1 cellular context compared by ENCODE assay signal in the genomic region with DNA sequence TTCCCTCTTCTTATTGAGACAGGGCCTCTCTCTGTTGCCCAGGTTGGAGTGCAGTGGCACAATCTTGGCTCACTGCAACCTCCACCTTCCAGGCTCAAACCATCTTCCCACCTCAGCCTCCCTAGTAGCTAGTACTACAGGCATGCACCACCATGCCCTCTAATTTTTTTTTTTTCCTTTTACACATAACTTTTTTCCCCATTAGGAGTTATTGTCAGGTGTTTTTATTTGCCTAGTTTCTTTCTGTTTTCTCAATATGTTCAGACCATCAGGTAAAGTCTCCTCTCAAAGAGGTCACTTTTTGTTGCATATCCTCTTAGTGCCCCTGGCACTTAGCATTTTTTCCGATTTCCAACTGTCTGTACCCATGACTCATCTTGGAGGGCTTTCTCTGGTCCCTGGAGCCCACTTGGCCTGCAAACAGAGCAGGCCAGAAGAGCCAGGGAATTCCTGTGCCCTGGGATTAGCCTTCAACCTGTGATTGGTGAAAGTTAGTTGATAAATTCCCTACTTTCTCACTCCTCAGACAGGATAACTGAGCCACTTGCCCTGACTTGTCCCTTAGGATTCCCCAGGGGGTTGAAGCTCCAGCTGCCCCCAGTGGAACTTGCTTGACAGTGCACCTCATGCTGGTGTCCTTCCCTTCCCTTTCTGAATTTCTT.
TF ChIP-seq lines count a peak whose summit lies in the region.

No MANE protein-coding gene starts in this region.

TF ChIP-seq in HEK293, 187 proteins besides CTCF, POLR2A, EP300 and RAD21 (continued from another document and continues in another):
- no peak for TF ChIP-seq ZNF707 (tag by site-specific recombination; IDR thresholded peaks at IDR 0.05)
- no peak for TF ChIP-seq ZNF558 (tag by site-specific recombination; IDR thresholded peaks at IDR 0.05)
- no peak for TF ChIP-seq ZNF37A (tag by site-specific recombination; IDR thresholded peaks at IDR 0.05)
- TF ChIP-seq ZNF596 (tag by site-specific recombination; IDR thresholded peaks at IDR 0.05), result 0 out of 2 replicates have a peak, but pooled peaks have one; percentile 25
- no peak for TF ChIP-seq ZFP3 (tag by site-specific recombination; IDR thresholded peaks at IDR 0.05; ENCODE audit: low read depth)
- no peak for TF ChIP-seq PRDM4 (tag by site-specific recombination; IDR thresholded peaks at IDR 0.05)
- TF ChIP-seq ZNF24 (tag by site-specific recombination; IDR thresholded peaks at IDR 0.05), result 0 out of 2 replicates have a peak, but pooled peaks have one; percentile 24
- TF ChIP-seq OSR2 (tag by site-specific recombination; IDR thresholded peaks at IDR 0.05), result 0 out of 2 replicates have a peak, but pooled peaks have one; percentile 21
- no peak for TF ChIP-seq KLF7 (tag by site-specific recombination; IDR thresholded peaks at IDR 0.05; ENCODE audit: borderline replicate concordance)
- peak; percentile 36; the same call in 1 of the 2 replicates for TF ChIP-seq ZEB2 (tag by site-specific recombination; IDR thresholded peaks at IDR 0.05)
- TF ChIP-seq ZNF211 (tag by site-specific recombination; IDR thresholded peaks at IDR 0.05; ENCODE audit: low read depth), result no peak
- no peak for TF ChIP-seq ZNF311 (tag by site-specific recombination; IDR thresholded peaks at IDR 0.05; ENCODE audit: borderline replicate concordance)
- TF ChIP-seq ZNF670 (tag by site-specific recombination; IDR thresholded peaks at IDR 0.05; ENCODE audit: low read depth), result no peak
- no peak for TF ChIP-seq ZNF239 (tag by site-specific recombination; IDR thresholded peaks at IDR 0.05)
- TF ChIP-seq ZBTB17 (tag by site-specific recombination; IDR thresholded peaks at IDR 0.05), result peak; percentile 76
- no peak for TF ChIP-seq ZNF510 (tag by site-specific recombination; IDR thresholded peaks at IDR 0.05; ENCODE audit: insufficient replicate concordance)
- no peak for TF ChIP-seq ZNF530 (tag by site-specific recombination; IDR thresholded peaks at IDR 0.05; ENCODE audit: low read depth)
- TF ChIP-seq ZNF48 (tag by site-specific recombination; IDR thresholded peaks at IDR 0.05), result no peak
- peak; percentile 83; the same call in 1 of the 2 replicates for TF ChIP-seq ZNF423 (tag by site-specific recombination; IDR thresholded peaks at IDR 0.05)
- TF ChIP-seq PBX3 (CRISPR knock-in tag; IDR thresholded peaks at IDR 0.05), result no peak
- TF ChIP-seq REST (tag by site-specific recombination; IDR thresholded peaks at IDR 0.05), result no peak; the same call in 1 of the 2 replicates
- TF ChIP-seq, protein P1, sequence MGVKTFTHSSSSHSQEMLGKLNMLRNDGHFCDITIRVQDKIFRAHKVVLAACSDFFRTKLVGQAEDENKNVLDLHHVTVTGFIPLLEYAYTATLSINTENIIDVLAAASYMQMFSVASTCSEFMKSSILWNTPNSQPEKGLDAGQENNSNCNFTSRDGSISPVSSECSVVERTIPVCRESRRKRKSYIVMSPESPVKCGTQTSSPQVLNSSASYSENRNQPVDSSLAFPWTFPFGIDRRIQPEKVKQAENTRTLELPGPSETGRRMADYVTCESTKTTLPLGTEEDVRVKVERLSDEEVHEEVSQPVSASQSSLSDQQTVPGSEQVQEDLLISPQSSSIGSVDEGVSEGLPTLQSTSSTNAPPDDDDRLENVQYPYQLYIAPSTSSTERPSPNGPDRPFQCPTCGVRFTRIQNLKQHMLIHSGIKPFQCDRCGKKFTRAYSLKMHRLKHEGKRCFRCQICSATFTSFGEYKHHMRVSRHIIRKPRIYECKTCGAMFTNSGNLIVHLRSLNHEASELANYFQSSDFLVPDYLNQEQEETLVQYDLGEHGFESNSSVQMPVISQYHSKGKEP (tag by site-specific recombination; IDR thresholded peaks at IDR 0.05), result peak; percentile 10; the same call in 1 of the 2 replicates
- TF ChIP-seq, protein P2, sequence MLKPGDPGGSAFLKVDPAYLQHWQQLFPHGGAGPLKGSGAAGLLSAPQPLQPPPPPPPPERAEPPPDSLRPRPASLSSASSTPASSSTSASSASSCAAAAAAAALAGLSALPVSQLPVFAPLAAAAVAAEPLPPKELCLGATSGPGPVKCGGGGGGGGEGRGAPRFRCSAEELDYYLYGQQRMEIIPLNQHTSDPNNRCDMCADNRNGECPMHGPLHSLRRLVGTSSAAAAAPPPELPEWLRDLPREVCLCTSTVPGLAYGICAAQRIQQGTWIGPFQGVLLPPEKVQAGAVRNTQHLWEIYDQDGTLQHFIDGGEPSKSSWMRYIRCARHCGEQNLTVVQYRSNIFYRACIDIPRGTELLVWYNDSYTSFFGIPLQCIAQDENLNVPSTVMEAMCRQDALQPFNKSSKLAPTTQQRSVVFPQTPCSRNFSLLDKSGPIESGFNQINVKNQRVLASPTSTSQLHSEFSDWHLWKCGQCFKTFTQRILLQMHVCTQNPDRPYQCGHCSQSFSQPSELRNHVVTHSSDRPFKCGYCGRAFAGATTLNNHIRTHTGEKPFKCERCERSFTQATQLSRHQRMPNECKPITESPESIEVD (tag by site-specific recombination; IDR thresholded peaks at IDR 0.05), result peak; percentile 56; the same call in 1 of the 2 replicates
- TF ChIP-seq GFI1B (tag by site-specific recombination; IDR thresholded peaks at IDR 0.05), result no peak
- TF ChIP-seq, protein P3, sequence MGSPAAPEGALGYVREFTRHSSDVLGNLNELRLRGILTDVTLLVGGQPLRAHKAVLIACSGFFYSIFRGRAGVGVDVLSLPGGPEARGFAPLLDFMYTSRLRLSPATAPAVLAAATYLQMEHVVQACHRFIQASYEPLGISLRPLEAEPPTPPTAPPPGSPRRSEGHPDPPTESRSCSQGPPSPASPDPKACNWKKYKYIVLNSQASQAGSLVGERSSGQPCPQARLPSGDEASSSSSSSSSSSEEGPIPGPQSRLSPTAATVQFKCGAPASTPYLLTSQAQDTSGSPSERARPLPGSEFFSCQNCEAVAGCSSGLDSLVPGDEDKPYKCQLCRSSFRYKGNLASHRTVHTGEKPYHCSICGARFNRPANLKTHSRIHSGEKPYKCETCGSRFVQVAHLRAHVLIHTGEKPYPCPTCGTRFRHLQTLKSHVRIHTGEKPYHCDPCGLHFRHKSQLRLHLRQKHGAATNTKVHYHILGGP (tag by site-specific recombination; IDR thresholded peaks at IDR 0.05), result no peak
- TF ChIP-seq, protein P4, sequence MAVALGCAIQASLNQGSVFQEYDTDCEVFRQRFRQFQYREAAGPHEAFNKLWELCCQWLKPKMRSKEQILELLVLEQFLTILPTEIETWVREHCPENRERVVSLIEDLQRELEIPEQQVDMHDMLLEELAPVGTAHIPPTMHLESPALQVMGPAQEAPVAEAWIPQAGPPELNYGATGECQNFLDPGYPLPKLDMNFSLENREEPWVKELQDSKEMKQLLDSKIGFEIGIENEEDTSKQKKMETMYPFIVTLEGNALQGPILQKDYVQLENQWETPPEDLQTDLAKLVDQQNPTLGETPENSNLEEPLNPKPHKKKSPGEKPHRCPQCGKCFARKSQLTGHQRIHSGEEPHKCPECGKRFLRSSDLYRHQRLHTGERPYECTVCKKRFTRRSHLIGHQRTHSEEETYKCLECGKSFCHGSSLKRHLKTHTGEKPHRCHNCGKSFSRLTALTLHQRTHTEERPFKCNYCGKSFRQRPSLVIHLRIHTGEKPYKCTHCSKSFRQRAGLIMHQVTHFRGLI (tag by site-specific recombination; IDR thresholded peaks at IDR 0.05), result no peak
- no peak for TF ChIP-seq ZNF529 (tag by site-specific recombination; IDR thresholded peaks at IDR 0.05; ENCODE audit: insufficient replicate concordance)
- TF ChIP-seq ZNF629 (tag by site-specific recombination; IDR thresholded peaks at IDR 0.05), result peak; percentile 58; the same call in 1 of the 2 replicates
- peak; percentile 28; the same call in 1 of the 2 replicates for TF ChIP-seq PATZ1 (tag by site-specific recombination; IDR thresholded peaks at IDR 0.05)
- TF ChIP-seq YY1 (tag by site-specific recombination; IDR thresholded peaks at IDR 0.05), result no peak
- TF ChIP-seq ZNF335 (tag by site-specific recombination; conservative IDR thresholded peaks at IDR 0.05), result no peak; the same call in 1 of the 2 replicates
- TF ChIP-seq ZNF830 (tag by site-specific recombination; IDR thresholded peaks at IDR 0.05; ENCODE audit: low read depth), result no peak
- no peak for TF ChIP-seq ZNF544 (tag by site-specific recombination; IDR thresholded peaks at IDR 0.05)
- TF ChIP-seq MYNN (tag by site-specific recombination; IDR thresholded peaks at IDR 0.05; ENCODE audit: borderline replicate concordance), result no peak
- no peak for TF ChIP-seq ZNF548 (tag by site-specific recombination; IDR thresholded peaks at IDR 0.05)
